1 cellular context compared by ENCODE assay signal in the genomic region with DNA sequence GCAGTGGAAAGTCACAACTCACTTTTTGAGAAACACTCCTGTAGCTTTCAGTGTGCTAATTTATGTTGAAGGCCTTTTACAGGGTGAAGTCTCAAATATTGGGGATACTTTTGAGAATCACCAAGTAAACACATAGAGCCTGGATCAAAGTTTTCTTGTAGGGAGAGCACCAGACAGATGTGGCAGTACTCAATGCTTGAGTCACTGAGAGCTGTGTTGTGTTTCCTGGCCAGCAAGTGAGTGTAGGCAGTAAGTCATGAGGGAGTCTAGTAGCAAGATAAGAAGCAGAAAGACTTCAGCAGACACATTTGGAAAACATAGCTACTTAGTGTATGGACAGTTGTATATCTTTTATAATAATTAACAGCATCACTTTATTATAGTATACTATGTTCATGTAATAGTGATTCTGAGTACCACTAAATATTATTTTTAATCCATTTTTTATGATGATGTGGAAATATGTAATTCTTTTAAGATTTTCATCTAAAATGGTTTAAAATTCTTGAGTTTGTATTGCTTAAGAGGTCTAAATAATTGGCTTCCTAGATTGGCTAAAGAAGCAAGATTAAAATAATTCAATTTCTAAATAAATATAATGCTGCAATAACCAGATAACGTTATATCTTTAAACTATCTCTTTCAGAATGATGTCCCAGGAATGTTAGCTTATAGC.
TF ChIP-seq lines count a peak whose summit lies in the region.

No MANE protein-coding gene starts in this region.

TF ChIP-seq in GM12878, 131 proteins besides CTCF, POLR2A, EP300 and RAD21:
- TF ChIP-seq BCL11A (IDR thresholded peaks at IDR 0.05; ENCODE audit: low read depth, low read length) = no peak
- no peak for TF ChIP-seq HDAC2 (IDR thresholded peaks at IDR 0.05)
- TF ChIP-seq LARP7 (IDR thresholded peaks at IDR 0.05) = no peak
- TF ChIP-seq YBX1 (IDR thresholded peaks at IDR 0.05) = no peak
- TF ChIP-seq, protein P1, sequence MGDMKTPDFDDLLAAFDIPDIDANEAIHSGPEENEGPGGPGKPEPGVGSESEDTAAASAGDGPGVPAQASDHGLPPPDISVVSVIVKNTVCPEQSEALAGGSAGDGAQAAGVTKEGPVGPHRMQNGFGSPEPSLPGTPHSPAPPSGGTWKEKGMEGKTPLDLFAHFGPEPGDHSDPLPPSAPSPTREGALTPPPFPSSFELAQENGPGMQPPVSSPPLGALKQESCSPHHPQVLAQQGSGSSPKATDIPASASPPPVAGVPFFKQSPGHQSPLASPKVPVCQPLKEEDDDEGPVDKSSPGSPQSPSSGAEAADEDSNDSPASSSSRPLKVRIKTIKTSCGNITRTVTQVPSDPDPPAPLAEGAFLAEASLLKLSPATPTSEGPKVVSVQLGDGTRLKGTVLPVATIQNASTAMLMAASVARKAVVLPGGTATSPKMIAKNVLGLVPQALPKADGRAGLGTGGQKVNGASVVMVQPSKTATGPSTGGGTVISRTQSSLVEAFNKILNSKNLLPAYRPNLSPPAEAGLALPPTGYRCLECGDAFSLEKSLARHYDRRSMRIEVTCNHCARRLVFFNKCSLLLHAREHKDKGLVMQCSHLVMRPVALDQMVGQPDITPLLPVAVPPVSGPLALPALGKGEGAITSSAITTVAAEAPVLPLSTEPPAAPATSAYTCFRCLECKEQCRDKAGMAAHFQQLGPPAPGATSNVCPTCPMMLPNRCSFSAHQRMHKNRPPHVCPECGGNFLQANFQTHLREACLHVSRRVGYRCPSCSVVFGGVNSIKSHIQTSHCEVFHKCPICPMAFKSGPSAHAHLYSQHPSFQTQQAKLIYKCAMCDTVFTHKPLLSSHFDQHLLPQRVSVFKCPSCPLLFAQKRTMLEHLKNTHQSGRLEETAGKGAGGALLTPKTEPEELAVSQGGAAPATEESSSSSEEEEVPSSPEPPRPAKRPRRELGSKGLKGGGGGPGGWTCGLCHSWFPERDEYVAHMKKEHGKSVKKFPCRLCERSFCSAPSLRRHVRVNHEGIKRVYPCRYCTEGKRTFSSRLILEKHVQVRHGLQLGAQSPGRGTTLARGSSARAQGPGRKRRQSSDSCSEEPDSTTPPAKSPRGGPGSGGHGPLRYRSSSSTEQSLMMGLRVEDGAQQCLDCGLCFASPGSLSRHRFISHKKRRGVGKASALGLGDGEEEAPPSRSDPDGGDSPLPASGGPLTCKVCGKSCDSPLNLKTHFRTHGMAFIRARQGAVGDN (IDR thresholded peaks at IDR 0.05) = no peak
- TF ChIP-seq, protein P2, sequence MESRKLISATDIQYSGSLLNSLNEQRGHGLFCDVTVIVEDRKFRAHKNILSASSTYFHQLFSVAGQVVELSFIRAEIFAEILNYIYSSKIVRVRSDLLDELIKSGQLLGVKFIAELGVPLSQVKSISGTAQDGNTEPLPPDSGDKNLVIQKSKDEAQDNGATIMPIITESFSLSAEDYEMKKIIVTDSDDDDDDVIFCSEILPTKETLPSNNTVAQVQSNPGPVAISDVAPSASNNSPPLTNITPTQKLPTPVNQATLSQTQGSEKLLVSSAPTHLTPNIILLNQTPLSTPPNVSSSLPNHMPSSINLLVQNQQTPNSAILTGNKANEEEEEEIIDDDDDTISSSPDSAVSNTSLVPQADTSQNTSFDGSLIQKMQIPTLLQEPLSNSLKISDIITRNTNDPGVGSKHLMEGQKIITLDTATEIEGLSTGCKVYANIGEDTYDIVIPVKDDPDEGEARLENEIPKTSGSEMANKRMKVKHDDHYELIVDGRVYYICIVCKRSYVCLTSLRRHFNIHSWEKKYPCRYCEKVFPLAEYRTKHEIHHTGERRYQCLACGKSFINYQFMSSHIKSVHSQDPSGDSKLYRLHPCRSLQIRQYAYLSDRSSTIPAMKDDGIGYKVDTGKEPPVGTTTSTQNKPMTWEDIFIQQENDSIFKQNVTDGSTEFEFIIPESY (IDR thresholded peaks at IDR 0.05) = no peak
- TF ChIP-seq KLF5 (IDR thresholded peaks at IDR 0.05; ENCODE audit: partially characterized antibody) = no peak
- TF ChIP-seq, protein P3, sequence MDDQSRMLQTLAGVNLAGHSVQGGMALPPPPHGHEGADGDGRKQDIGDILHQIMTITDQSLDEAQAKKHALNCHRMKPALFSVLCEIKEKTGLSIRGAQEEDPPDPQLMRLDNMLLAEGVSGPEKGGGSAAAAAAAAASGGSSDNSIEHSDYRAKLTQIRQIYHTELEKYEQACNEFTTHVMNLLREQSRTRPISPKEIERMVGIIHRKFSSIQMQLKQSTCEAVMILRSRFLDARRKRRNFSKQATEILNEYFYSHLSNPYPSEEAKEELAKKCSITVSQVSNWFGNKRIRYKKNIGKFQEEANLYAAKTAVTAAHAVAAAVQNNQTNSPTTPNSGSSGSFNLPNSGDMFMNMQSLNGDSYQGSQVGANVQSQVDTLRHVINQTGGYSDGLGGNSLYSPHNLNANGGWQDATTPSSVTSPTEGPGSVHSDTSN (IDR thresholded peaks at IDR 0.05; ENCODE audit: insufficient replicate concordance, low read depth, low read length) = no peak
- no peak for TF ChIP-seq EGR1 (IDR thresholded peaks at IDR 0.05; ENCODE audit: borderline replicate concordance in 1 of 2, low read depth in 2 of 2, low read length in 2 of 2)
- TF ChIP-seq, protein P4, sequence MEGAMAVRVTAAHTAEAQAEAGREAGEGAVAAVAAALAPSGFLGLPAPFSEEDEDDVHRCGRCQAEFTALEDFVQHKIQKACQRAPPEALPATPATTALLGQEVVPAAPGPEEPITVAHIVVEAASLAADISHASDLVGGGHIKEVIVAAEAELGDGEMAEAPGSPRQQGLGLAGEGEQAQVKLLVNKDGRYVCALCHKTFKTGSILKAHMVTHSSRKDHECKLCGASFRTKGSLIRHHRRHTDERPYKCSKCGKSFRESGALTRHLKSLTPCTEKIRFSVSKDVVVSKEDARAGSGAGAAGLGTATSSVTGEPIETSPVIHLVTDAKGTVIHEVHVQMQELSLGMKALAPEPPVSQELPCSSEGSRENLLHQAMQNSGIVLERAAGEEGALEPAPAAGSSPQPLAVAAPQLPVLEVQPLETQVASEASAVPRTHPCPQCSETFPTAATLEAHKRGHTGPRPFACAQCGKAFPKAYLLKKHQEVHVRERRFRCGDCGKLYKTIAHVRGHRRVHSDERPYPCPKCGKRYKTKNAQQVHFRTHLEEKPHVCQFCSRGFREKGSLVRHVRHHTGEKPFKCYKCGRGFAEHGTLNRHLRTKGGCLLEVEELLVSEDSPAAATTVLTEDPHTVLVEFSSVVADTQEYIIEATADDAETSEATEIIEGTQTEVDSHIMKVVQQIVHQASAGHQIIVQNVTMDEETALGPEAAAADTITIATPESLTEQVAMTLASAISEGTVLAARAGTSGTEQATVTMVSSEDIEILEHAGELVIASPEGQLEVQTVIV (IDR thresholded peaks at IDR 0.05; ENCODE audit: borderline replicate concordance, partially characterized antibody) = no peak
- no peak for TF ChIP-seq MYB (IDR thresholded peaks at IDR 0.05; ENCODE audit: borderline replicate concordance, low read depth, low read length)
- TF ChIP-seq, protein P5, sequence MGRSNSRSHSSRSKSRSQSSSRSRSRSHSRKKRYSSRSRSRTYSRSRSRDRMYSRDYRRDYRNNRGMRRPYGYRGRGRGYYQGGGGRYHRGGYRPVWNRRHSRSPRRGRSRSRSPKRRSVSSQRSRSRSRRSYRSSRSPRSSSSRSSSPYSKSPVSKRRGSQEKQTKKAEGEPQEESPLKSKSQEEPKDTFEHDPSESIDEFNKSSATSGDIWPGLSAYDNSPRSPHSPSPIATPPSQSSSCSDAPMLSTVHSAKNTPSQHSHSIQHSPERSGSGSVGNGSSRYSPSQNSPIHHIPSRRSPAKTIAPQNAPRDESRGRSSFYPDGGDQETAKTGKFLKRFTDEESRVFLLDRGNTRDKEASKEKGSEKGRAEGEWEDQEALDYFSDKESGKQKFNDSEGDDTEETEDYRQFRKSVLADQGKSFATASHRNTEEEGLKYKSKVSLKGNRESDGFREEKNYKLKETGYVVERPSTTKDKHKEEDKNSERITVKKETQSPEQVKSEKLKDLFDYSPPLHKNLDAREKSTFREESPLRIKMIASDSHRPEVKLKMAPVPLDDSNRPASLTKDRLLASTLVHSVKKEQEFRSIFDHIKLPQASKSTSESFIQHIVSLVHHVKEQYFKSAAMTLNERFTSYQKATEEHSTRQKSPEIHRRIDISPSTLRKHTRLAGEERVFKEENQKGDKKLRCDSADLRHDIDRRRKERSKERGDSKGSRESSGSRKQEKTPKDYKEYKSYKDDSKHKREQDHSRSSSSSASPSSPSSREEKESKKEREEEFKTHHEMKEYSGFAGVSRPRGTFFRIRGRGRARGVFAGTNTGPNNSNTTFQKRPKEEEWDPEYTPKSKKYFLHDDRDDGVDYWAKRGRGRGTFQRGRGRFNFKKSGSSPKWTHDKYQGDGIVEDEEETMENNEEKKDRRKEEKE (IDR thresholded peaks at IDR 0.05) = no peak
- no peak for TF ChIP-seq ATF7 (IDR thresholded peaks at IDR 0.05; ENCODE audit: low read depth)
- no peak for TF ChIP-seq NR2C2 (IDR thresholded peaks at IDR 0.05; ENCODE audit: borderline replicate concordance, control insufficient read depth, insufficient read length, low read depth)
- TF ChIP-seq, protein P6, sequence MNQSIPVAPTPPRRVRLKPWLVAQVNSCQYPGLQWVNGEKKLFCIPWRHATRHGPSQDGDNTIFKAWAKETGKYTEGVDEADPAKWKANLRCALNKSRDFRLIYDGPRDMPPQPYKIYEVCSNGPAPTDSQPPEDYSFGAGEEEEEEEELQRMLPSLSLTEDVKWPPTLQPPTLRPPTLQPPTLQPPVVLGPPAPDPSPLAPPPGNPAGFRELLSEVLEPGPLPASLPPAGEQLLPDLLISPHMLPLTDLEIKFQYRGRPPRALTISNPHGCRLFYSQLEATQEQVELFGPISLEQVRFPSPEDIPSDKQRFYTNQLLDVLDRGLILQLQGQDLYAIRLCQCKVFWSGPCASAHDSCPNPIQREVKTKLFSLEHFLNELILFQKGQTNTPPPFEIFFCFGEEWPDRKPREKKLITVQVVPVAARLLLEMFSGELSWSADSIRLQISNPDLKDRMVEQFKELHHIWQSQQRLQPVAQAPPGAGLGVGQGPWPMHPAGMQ (IDR thresholded peaks at IDR 0.05; ENCODE audit: borderline replicate concordance) = no peak
- TF ChIP-seq IRF4 (IDR thresholded peaks at IDR 0.05; ENCODE audit: low read depth, low read length) = no peak
